ENCODE assay signal across 18 cellular contexts in genomic region chr14:54172114-54172513, GRCh38.
"Had no signal": no experiment of that assay in that cellular context is flagged by ENCODE, and none has a peak within 500 bp of the region (broad histone marks: within the 10 kb centered on the region; RNA-seq: fewer than 3 reads in every experiment).

No MANE protein-coding gene starts in this region.

- H3K36me3 ChIP-seq: esophagus muscularis mucosa, gastrocnemius medialis, pancreas, suprapubic skin, thyroid gland had no signal

- H3K27ac Mint-ChIP-seq: dendritic cell treated with granulocyte-macrophage colony-stimulating factor and Interleukin-4, amounts not matched to agents 40 ng/mL and 50 ng/mL, for 4 days; effector memory CD8-positive, alpha-beta T cell; mesothelial cell of epicardium; natural killer cell treated with Interleukin-12 subunit alpha and Interleukin-12 subunit beta and Interleukin-15 and Interleukin-18, amount 100 ng/mL, for 72 hours; progenitor cell of endocrine pancreas; type B pancreatic cell had no signal

- H3K9me3 ChIP-seq: esophagus muscularis mucosa, gastrocnemius medialis, pancreas, suprapubic skin, thyroid gland had no signal

- H3K4me3 Mint-ChIP-seq: dendritic cell treated with granulocyte-macrophage colony-stimulating factor and Interleukin-4, amounts not matched to agents 40 ng/mL and 50 ng/mL, for 4 days; effector memory CD8-positive, alpha-beta T cell; mesothelial cell of epicardium; natural killer cell treated with Interleukin-12 subunit alpha and Interleukin-12 subunit beta and Interleukin-15 and Interleukin-18, amount 100 ng/mL, for 72 hours; type B pancreatic cell had no signal

- H3K36me3 Mint-ChIP-seq: mesothelial cell of epicardium; natural killer cell treated with Interleukin-12 subunit alpha and Interleukin-12 subunit beta and Interleukin-15 and Interleukin-18, amount 100 ng/mL, for 72 hours; type B pancreatic cell had no signal

- H3K4me1 ChIP-seq: pancreas had no signal

- H3K4me3 ChIP-seq: esophagus muscularis mucosa, gastrocnemius medialis, pancreas, suprapubic skin, thyroid gland had no signal

- DNase-seq: effector memory CD8-positive, alpha-beta T cell; gastrocnemius medialis; islet precursor cell; mammary epithelial cell; occipital lobe; pancreas; right cardiac atrium; small intestine; stimulated activated CD4-positive, alpha-beta T cell treated with anti-CD3 and anti-CD28 coated beads, Interleukin-12 subunit alpha, Interleukin-12 subunit beta, amount 100 ng/mL, for 4 hours; stimulated activated naive CD4-positive, alpha-beta T cell; thyroid gland had no signal

- ATAC-seq: effector memory CD8-positive, alpha-beta T cell; gastrocnemius medialis; natural killer cell treated with Interleukin-12 subunit alpha and Interleukin-12 subunit beta and Interleukin-15 and Interleukin-18, amount 100 ng/mL, for 72 hours; pancreas; right cardiac atrium had no signal

- H3K9me3 Mint-ChIP-seq: dendritic cell treated with granulocyte-macrophage colony-stimulating factor and Interleukin-4, amounts not matched to agents 40 ng/mL and 50 ng/mL, for 4 days; effector memory CD8-positive, alpha-beta T cell; mesothelial cell of epicardium; natural killer cell treated with Interleukin-12 subunit alpha and Interleukin-12 subunit beta and Interleukin-15 and Interleukin-18, amount 100 ng/mL, for 72 hours; type B pancreatic cell had no signal

- FAIRE-seq: pancreas, small intestine had no signal
